28 cellular contexts compared by ENCODE assay signal in genomic region chr10:123681285-123681684, GRCh38. TPM values are rescaled to one million over a fixed set of nuclear protein-coding genes. Genes with fewer than 3 reads are reported as not detected.
"Had no signal": no experiment of that assay in that cellular context is flagged by ENCODE, and none has a peak within 500 bp of the region (broad histone marks: within the 10 kb centered on the region; RNA-seq: fewer than 3 reads in every experiment).

No MANE protein-coding gene starts in this region.

- H3K36me3 ChIP-seq: gastrocnemius medialis, lower lobe of right lung, neutrophil, pancreas, tibial artery, upper lobe of left lung had no signal

- ATAC-seq: esophagus mucosa; gastrocnemius medialis; left ventricle myocardium superior; lower lobe of right lung; natural killer cell; pancreas; sciatic nerve; stimulated activated memory B cell treated with anti-CD40 and anti-IgM and Interleukin-4, amounts not matched to agents 10 μg/mL and 1 μg/mL and 100 μg/mL, for 72 hours; stimulated activated naive CD8-positive, alpha-beta T cell treated with anti-CD3 and anti-CD28 coated beads, Interleukin-15, Interleukin-2, amounts not matched to agents 100 U/mL and 50 U/mL, for 24 hours had no signal

- H3K9me3 ChIP-seq: gastrocnemius medialis, lower lobe of right lung, neutrophil, pancreas, testis, tibial artery, upper lobe of left lung had no signal

- H3K4me3 ChIP-seq: dorsolateral prefrontal cortex, gastrocnemius medialis, lower lobe of right lung, pancreas, testis, tibial artery, upper lobe of left lung had no signal

- H3K4me1 Mint-ChIP-seq: memory B cell, natural killer cell, neural crest cell had no signal

- H3K4me1 ChIP-seq: gastrocnemius medialis, lower lobe of right lung, pancreas, testis, tibial artery, upper lobe of left lung had no signal

- DNase-seq: dorsolateral prefrontal cortex; effector CD4-positive, alpha-beta T cell; foreskin fibroblast; gastrocnemius medialis; left ventricle myocardium superior; lower lobe of right lung; natural killer cell; stimulated activated CD4-positive, alpha-beta T cell treated with anti-CD3 and anti-CD28 coated beads, Interleukin-2, amount 100 ng/mL, for 24 hours; stimulated activated CD4-positive, alpha-beta T cell treated with anti-CD3 and anti-CD28 coated beads, Interleukin-4, amount 100 ng/mL, for 4 hours; stimulated activated naive CD8-positive, alpha-beta T cell treated with anti-CD3 and anti-CD28 coated beads, Interleukin-15, Interleukin-2, amounts not matched to agents 100 U/mL and 50 U/mL, for 24 hours; substantia nigra; testis; tibial artery; upper lobe of left lung had no signal

- H3K9me3 Mint-ChIP-seq: memory B cell; natural killer cell; neural crest cell; stimulated activated memory B cell treated with anti-CD40 and anti-IgM and Interleukin-4, amounts not matched to agents 10 μg/mL and 1 μg/mL and 100 μg/mL, for 72 hours had no signal

- H3K4me3 Mint-ChIP-seq: memory B cell; natural killer cell; neural crest cell; stimulated activated memory B cell treated with anti-CD40 and anti-IgM and Interleukin-4, amounts not matched to agents 10 μg/mL and 1 μg/mL and 100 μg/mL, for 72 hours had no signal

- H3K27me3 ChIP-seq: neutrophil, pancreas, testis, upper lobe of left lung had no signal

- H3K36me3 Mint-ChIP-seq: memory B cell; natural killer cell; stimulated activated memory B cell treated with anti-CD40 and anti-IgM and Interleukin-4, amounts not matched to agents 10 μg/mL and 1 μg/mL and 100 μg/mL, for 72 hours had no signal

- H3K27ac ChIP-seq: dorsolateral prefrontal cortex, epithelial cell of prostate, gastrocnemius medialis, lower lobe of right lung, neutrophil, pancreas, testis, tibial artery, upper lobe of left lung had no signal

- H3K27ac Mint-ChIP-seq: memory B cell; natural killer cell; stimulated activated memory B cell treated with anti-CD40 and anti-IgM and Interleukin-4, amounts not matched to agents 10 μg/mL and 1 μg/mL and 100 μg/mL, for 72 hours had no signal

RNA-seq across cellular contexts. Expression of gene GPR26, which starts 15.1 kb away (rescaled TPM):
- total RNA-seq: esophagus mucosa, gastrocnemius medialis, glomerular endothelial cell, left ventricle myocardium superior, lower lobe of right lung, natural killer cell, neural crest cell, omental fat pad, pancreas, posterior vena cava, pulmonary artery endothelial cell, sciatic nerve, skeletal muscle tissue, upper lobe of left lung had no signal
- polyA plus RNA-seq: keratinocyte, pancreas had no signal
